In the genomic region with DNA sequence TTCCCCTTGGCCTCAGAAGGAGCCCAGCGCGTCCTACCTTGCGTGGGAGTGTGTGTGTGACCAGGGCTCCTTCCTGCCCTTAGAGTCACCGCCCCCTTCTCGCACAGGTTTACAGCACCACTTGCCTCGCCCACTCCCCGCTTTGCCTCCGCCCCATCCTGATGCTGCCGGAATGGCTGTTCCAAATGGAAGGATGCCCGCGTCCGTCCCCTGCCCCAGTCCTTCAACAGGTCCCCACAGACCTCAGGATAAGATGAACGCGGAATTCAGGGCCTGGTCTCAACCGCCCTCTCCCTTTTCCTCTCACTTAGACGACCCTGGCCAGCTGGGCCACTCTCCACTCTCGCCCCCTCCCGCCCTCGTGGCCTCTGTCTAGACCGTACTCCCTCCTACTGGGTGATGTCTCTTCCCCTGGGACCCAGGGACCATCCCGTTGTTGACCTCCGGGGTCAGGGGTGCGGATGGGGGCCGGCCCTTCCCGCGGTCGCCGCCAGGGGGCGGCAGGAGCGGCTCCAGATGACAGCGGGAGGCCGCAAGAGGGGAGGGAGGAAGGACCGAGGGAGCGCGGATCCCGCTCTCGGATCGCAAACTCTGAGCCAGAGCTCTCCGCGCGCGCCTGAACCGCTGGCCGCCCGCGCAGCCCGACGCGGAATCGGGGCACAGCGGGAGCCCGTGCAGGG, we compare ENCODE assay signal across 8 cellular contexts.
A peak's percentile ranks its signal among the peaks of the same experiment; 100 is the strongest.
DNase-seq lines count a peak whose midpoint lies in the region; ATAC-seq and TF ChIP-seq lines count a peak whose summit lies in the region.

Gene THSD4, plus strand, starts transcription at position 585 of the 680 bp plus-strand sequence.

- H3K36me3 ChIP-seq in muscle layer of duodenum (ENCODE audit: control insufficient read depth in 1 of 2, insufficient read depth in 2 of 2, low read length in 2 of 2) = no peaks in the 10 kb centered on the region

- H3K27me3 ChIP-seq in muscle layer of duodenum (ENCODE audit: low read depth, low read length) = no peaks in the 10 kb centered on the region

- peak within 1 kb of the TSS; percentile 8 for H3K27ac ChIP-seq in muscle layer of duodenum (ENCODE audit: low read length)

- no peak for TF ChIP-seq POLR2A in erythroblast (IDR thresholded peaks at IDR 0.05; ENCODE audit: low read length)

- peak; percentile 71 for ATAC-seq in HG03045 (IDR thresholded peaks at IDR 0.05; ENCODE audit: unreplicated experiment)

- peaks cover 5 to 6% of the 10 kb centered on the region in 2 donors for H3K4me1 ChIP-seq in muscle layer of duodenum (ENCODE audit: control insufficient read depth in 1 of 2, insufficient read depth in 2 of 2, low read length in 2 of 2)

- H3K4me3 ChIP-seq in muscle layer of duodenum (ENCODE audit: low read depth in 1 of 2, low read length in 2 of 2) = peak within 1 kb of the TSS; percentile 46 to 65

- DNase-seq in NCI-H82 (lab: John Stamatoyannopoulos, UW) = peak; percentile 81
- no peak for DNase-seq in NCI-H82 treated with DMSO at 0.1 percent for 48 hours (lab: John Stamatoyannopoulos, UW; ENCODE audit: unreplicated experiment)
- DNase-seq in NCI-H524 treated with DMSO at 0.1 percent for 48 hours (lab: John Stamatoyannopoulos, UW) = peak; percentile 28
- peak; percentile 24 for DNase-seq in activated T-cell treated with anti-CD3 and anti-CD28 coated beads for 1 hour (ENCODE audit: low read depth)
- peak; percentile 55 to 66 for DNase-seq in erythroblast (lab: John Stamatoyannopoulos, UW)
- peak in 5 of 6 experiments; percentile 2 to 18 (median 7) for DNase-seq in stimulated activated naive CD4-positive, alpha-beta T cell (lab: John Stamatoyannopoulos, UW)

- H3K9me3 ChIP-seq in muscle layer of duodenum (ENCODE audit: control insufficient read depth in 1 of 2, low read length in 2 of 2) = no peaks in the 10 kb centered on the region
